In genomic region chr10:85976267-85976793, GRCh38 we compare ENCODE assay signal across 21 cellular contexts.
A peak's percentile ranks its signal among the peaks of the same experiment; 100 is the strongest.
DNase-seq lines count a peak whose midpoint lies in the region; ATAC-seq and TF ChIP-seq lines count a peak whose summit lies in the region.
"Had no signal": no experiment of that assay in that cellular context is flagged by ENCODE, and none has a peak within 500 bp of the region (broad histone marks: within the 10 kb centered on the region; RNA-seq: fewer than 3 reads in every experiment).

No MANE protein-coding gene starts in this region.

- peak; percentile 56 for ATAC-seq in GM23338
- peak; percentile 34 for ATAC-seq in stimulated activated naive CD8-positive, alpha-beta T cell treated with anti-CD3 and anti-CD28 coated beads, Interleukin-15, amount 100 ng/mL, for 72 hours
- ATAC-seq in GM19035 (IDR thresholded peaks at IDR 0.05; ENCODE audit: unreplicated experiment) = no peak
- ATAC-seq in activated CD8-positive, alpha-beta memory T cell treated with anti-CD3 and anti-CD28 coated beads, Interleukin-2, amount 10 ng/mL, durations not matched to agents 7 days and 5 days = no peak
- ATAC-seq: T-cell had no signal

- no peaks in the 10 kb centered on the region for H3K79me2 ChIP-seq in GM23338 (replicated peaks; ENCODE audit: insufficient read depth)

- H3K4me1 ChIP-seq in GM23338 (ENCODE audit: insufficient read depth) = no peaks in the 10 kb centered on the region

- H3K27ac ChIP-seq in GM23338 (ENCODE audit: low read depth) (no peak overlapping the region), WERI-Rb-1 (no peak overlapping the region)
- H3K27ac ChIP-seq: GM23248, KMS-11 had no signal

- no peaks in the 10 kb centered on the region for H3K9me3 ChIP-seq in WERI-Rb-1 (ENCODE audit: severe bottlenecking)
- H3K9me3 ChIP-seq: SK-N-SH had no signal

- CTCF ChIA-PET in activated CD8-positive, alpha-beta memory T cell treated with anti-CD3 and anti-CD28 coated beads, Interleukin-2, amount 10 ng/mL, durations not matched to agents 7 days and 5 days (lab: Charles Lee) = no interaction called here

- no peaks in the 10 kb centered on the region for H3K36me3 Mint-ChIP-seq in GM23338 (ENCODE audit: low read depth)
- no peaks in the 10 kb centered on the region for H3K36me3 Mint-ChIP-seq in activated CD8-positive, alpha-beta memory T cell treated with anti-CD3 and anti-CD28 coated beads, Interleukin-2, amount 10 ng/mL, durations not matched to agents 7 days and 5 days
- H3K36me3 Mint-ChIP-seq: T-cell had no signal

- peaks cover 5% of the 10 kb centered on the region; the same call in 1 of the 3 replicates for H3K4me1 Mint-ChIP-seq in GM23338
- no peaks in the 10 kb centered on the region for H3K4me1 Mint-ChIP-seq in stimulated activated naive CD8-positive, alpha-beta T cell treated with anti-CD3 and anti-CD28 coated beads, Interleukin-15, amount 100 ng/mL, for 72 hours
- H3K4me1 Mint-ChIP-seq in activated CD8-positive, alpha-beta memory T cell treated with anti-CD3 and anti-CD28 coated beads, Interleukin-2, amount 10 ng/mL, durations not matched to agents 7 days and 5 days = no peaks in the 10 kb centered on the region
- H3K4me1 Mint-ChIP-seq: B cell, T-cell had no signal

- no peak overlapping the region for H3K4me3 Mint-ChIP-seq in GM23338
- H3K4me3 Mint-ChIP-seq in stimulated activated naive CD8-positive, alpha-beta T cell treated with anti-CD3 and anti-CD28 coated beads, Interleukin-15, amount 100 ng/mL, for 72 hours = no peak overlapping the region
- H3K4me3 Mint-ChIP-seq in activated CD8-positive, alpha-beta memory T cell treated with anti-CD3 and anti-CD28 coated beads, Interleukin-2, amount 10 ng/mL, durations not matched to agents 7 days and 5 days = no peak overlapping the region
- H3K4me3 Mint-ChIP-seq: B cell; CD4-positive, alpha-beta T cell; HFFc6; T-cell had no signal

- H3K9me3 Mint-ChIP-seq in GM23338 = peaks cover 73% of the 10 kb centered on the region
- no peaks in the 10 kb centered on the region for H3K9me3 Mint-ChIP-seq in stimulated activated naive CD8-positive, alpha-beta T cell treated with anti-CD3 and anti-CD28 coated beads, Interleukin-15, amount 100 ng/mL, for 72 hours
- H3K9me3 Mint-ChIP-seq in activated CD8-positive, alpha-beta memory T cell treated with anti-CD3 and anti-CD28 coated beads, Interleukin-2, amount 10 ng/mL, durations not matched to agents 7 days and 5 days (ENCODE audit: low read depth) = no peaks in the 10 kb centered on the region
- H3K9me3 Mint-ChIP-seq: CD4-positive, alpha-beta T cell had no signal

- H3K4me3 ChIP-seq in GM23338 (no peak overlapping the region), WERI-Rb-1 (ENCODE audit: low read depth, low read length) (no peak overlapping the region)
- H3K4me3 ChIP-seq: GM23248 had no signal

- intact Hi-C loops in head of caudate nucleus (cut with DNase I) = no loop called here

- H3K9me2 ChIP-seq in GM23338 (ENCODE audit: insufficient read depth) = no peaks in the 10 kb centered on the region
- H3K9me2 ChIP-seq: SK-N-SH had no signal

- H4K20me1 ChIP-seq in GM23338 (replicated peaks; ENCODE audit: insufficient read depth) = no peaks in the 10 kb centered on the region

- TF ChIP-seq CTCF in GM23338 (conservative IDR thresholded peaks at IDR 0.05; ENCODE audit: low read depth in 2 of 2) = peak; percentile 10 to 46; a peak in 2 of 4 replicates
- peak; percentile 44 for TF ChIP-seq CTCF in WERI-Rb-1 (IDR thresholded peaks at IDR 0.05; ENCODE audit: low read depth, low read length)

- no peaks in the 10 kb centered on the region for H3K27me3 Mint-ChIP-seq in GM23338 (ENCODE audit: insufficient read depth, low read depth, poor library complexity)
- H3K27me3 Mint-ChIP-seq in stimulated activated naive CD8-positive, alpha-beta T cell treated with anti-CD3 and anti-CD28 coated beads, Interleukin-15, amount 100 ng/mL, for 72 hours = peaks cover 8% of the 10 kb centered on the region
- peaks cover 9% of the 10 kb centered on the region for H3K27me3 Mint-ChIP-seq in activated CD8-positive, alpha-beta memory T cell treated with anti-CD3 and anti-CD28 coated beads, Interleukin-2, amount 10 ng/mL, durations not matched to agents 7 days and 5 days
- H3K27me3 Mint-ChIP-seq: CD4-positive, alpha-beta T cell had no signal

- DNase-seq in GM23338 (ENCODE audit: low spot score) = peak; percentile 14
- DNase-seq in WERI-Rb-1 = no peak
- DNase-seq in iPS-NIHi7 (ENCODE audit: extremely low spot score) = peak; percentile 59
- DNase-seq in stimulated activated naive CD8-positive, alpha-beta T cell treated with anti-CD3 and anti-CD28 coated beads, Interleukin-15, amount 100 ng/mL, for 72 hours = no peak
- DNase-seq in DMS153 treated with DMSO at 0.1 percent for 48 hours (lab: John Stamatoyannopoulos, UW; ENCODE audit: unreplicated experiment) = no peak
- no peak for DNase-seq in head of caudate nucleus
- DNase-seq in activated CD8-positive, alpha-beta memory T cell treated with anti-CD3 and anti-CD28 coated beads, Interleukin-2, amount 10 ng/mL, durations not matched to agents 7 days and 5 days = no peak
- DNase-seq: Calu3; CD4-positive, alpha-beta T cell; GM23248; HFFc6; NCI-H1436; NCI-H2029 treated with DMSO at 0.1 percent for 48 hours; NCI-H510A; NCI-H82; Right ventricle myocardium superior; SK-N-SH; T-cell had no signal

- H2AFZ ChIP-seq in GM23338 = no peak overlapping the region
- H2AFZ ChIP-seq: GM23248 had no signal

- H3K27me3 ChIP-seq in GM23338 (ENCODE audit: insufficient read depth) (no peaks in the 10 kb centered on the region), WERI-Rb-1 (ENCODE audit: insufficient read depth, low read depth, severe bottlenecking) (no peaks in the 10 kb centered on the region)

- no peak overlapping the region for H3K27ac Mint-ChIP-seq in GM23338
- H3K27ac Mint-ChIP-seq in stimulated activated naive CD8-positive, alpha-beta T cell treated with anti-CD3 and anti-CD28 coated beads, Interleukin-15, amount 100 ng/mL, for 72 hours = no peak overlapping the region
- H3K27ac Mint-ChIP-seq in activated CD8-positive, alpha-beta memory T cell treated with anti-CD3 and anti-CD28 coated beads, Interleukin-2, amount 10 ng/mL, durations not matched to agents 7 days and 5 days = no peak overlapping the region
- H3K27ac Mint-ChIP-seq: B cell; CD4-positive, alpha-beta T cell; HFFc6; T-cell had no signal

- no peak overlapping the region for H3K4me2 ChIP-seq in GM23338
- H3K4me2 ChIP-seq: KMS-11, SK-N-SH had no signal

- H3F3A ChIP-seq in GM23338 (replicated peaks; ENCODE audit: low read depth) = no peaks in the 10 kb centered on the region

- H3K36me3 ChIP-seq in GM23338 (ENCODE audit: insufficient read depth) (no peaks in the 10 kb centered on the region), WERI-Rb-1 (no peaks in the 10 kb centered on the region)

TF ChIP-seq in GM23338, 12 proteins besides CTCF, POLR2A, EP300 and RAD21 (continues in another document):
- TF ChIP-seq POLR2AphosphoS5 (IDR thresholded peaks at IDR 0.05; ENCODE audit: low read depth) = no peak
- no peak for TF ChIP-seq JUNB (IDR thresholded peaks at IDR 0.05; ENCODE audit: unreplicated experiment)
- no peak for TF ChIP-seq ZNF331 (CRISPR knock-in tag; IDR thresholded peaks at IDR 0.05; ENCODE audit: low read depth)
- no peak for TF ChIP-seq ETS1 (IDR thresholded peaks at IDR 0.05)
- TF ChIP-seq CREB1 (CRISPR knock-in tag; IDR thresholded peaks at IDR 0.05; ENCODE audit: low read depth) = no peak

Comparison
In these comparisons a context has a peak if more than half of its experiments do, and no peak if none do; other contexts are left out.
1. ATAC-seq: peak in GM23338 (single experiment) and stimulated activated naive CD8-positive, alpha-beta T cell treated with anti-CD3 and anti-CD28 coated beads, Interleukin-15, amount 100 ng/mL, for 72 hours (single experiment); none in GM19035 (single experiment) and activated CD8-positive, alpha-beta memory T cell treated with anti-CD3 and anti-CD28 coated beads, Interleukin-2, amount 10 ng/mL, durations not matched to agents 7 days and 5 days (single experiment).
2. DNase-seq: peak in GM23338 (single experiment) and iPS-NIHi7 (single experiment); none in WERI-Rb-1 (single experiment), stimulated activated naive CD8-positive, alpha-beta T cell treated with anti-CD3 and anti-CD28 coated beads, Interleukin-15, amount 100 ng/mL, for 72 hours (0 of 2), DMS153 treated with DMSO at 0.1 percent for 48 hours (single experiment), head of caudate nucleus (0 of 42) and activated CD8-positive, alpha-beta memory T cell treated with anti-CD3 and anti-CD28 coated beads, Interleukin-2, amount 10 ng/mL, durations not matched to agents 7 days and 5 days (single experiment).